In genomic region chr12:67811437-67812361, GRCh38 we compare ENCODE assay signal across 17 cellular contexts.
DNase-seq lines count a peak whose midpoint lies in the region; ATAC-seq and TF ChIP-seq lines count a peak whose summit lies in the region.
"Had no signal": no experiment of that assay in that cellular context is flagged by ENCODE, and none has a peak within 500 bp of the region (broad histone marks: within the 10 kb centered on the region; RNA-seq: fewer than 3 reads in every experiment).

No MANE protein-coding gene starts in this region.

- no peaks in the 10 kb centered on the region for H3K4me1 Mint-ChIP-seq in GM23338

- H3K36me3 ChIP-seq in HCT116 (ENCODE audit: control insufficient read depth in 1 of 2, insufficient read depth in 2 of 2, low read length in 2 of 2) (no peaks in the 10 kb centered on the region), brain microvascular endothelial cell (replicated peaks) (no peaks in the 10 kb centered on the region), left lung (no peaks in the 10 kb centered on the region), GM23338 (ENCODE audit: insufficient read depth) (peaks cover 9% of the 10 kb centered on the region)
- H3K36me3 ChIP-seq: prostate gland, stomach had no signal

- H3K9me3 Mint-ChIP-seq in GM23338: peaks cover 19% of the 10 kb centered on the region

- no peak for TF ChIP-seq POLR2A in HCT116 (IDR thresholded peaks at IDR 0.05; ENCODE audit: borderline replicate concordance, extremely low read depth, insufficient read depth, insufficient read length)

- H3K27ac ChIP-seq in HCT116 (ENCODE audit: low read depth, low read length) (no peak overlapping the region), brain microvascular endothelial cell (peak overlapping the region; percentile 29), left lung (no peak overlapping the region), GM23338 (ENCODE audit: low read depth) (no peak overlapping the region)
- H3K27ac ChIP-seq: prostate gland, stomach had no signal

- no peak for TF ChIP-seq CTCF in HCT116 (IDR thresholded peaks at IDR 0.05 in 2 of 3, conservative IDR thresholded peaks at IDR 0.05 in 1 of 3; ENCODE audit: borderline replicate concordance in 1 of 3, insufficient read depth in 1 of 3, low read depth in 2 of 3, low read length in 2 of 3)
- TF ChIP-seq CTCF in brain microvascular endothelial cell (IDR thresholded peaks at IDR 0.05; ENCODE audit: low read depth, low read length, missing control alignments): no peak
- TF ChIP-seq CTCF in left lung (IDR thresholded peaks at IDR 0.05): no peak
- no peak for TF ChIP-seq CTCF in GM23338 (conservative IDR thresholded peaks at IDR 0.05; ENCODE audit: low read depth in 2 of 2)

- DNase-seq in AG08396 (ENCODE audit: low spot score) (peak; percentile 14), HCT116 (ENCODE audit: low read depth, low spot score) (no peak), brain microvascular endothelial cell (peak; percentile 73), left lung (no peak), NCI-H146 treated with DMSO at 0.1 percent for 48 hours (lab: John Stamatoyannopoulos, UW; ENCODE audit: unreplicated experiment) (no peak), SW 1271 (lab: John Stamatoyannopoulos, UW) (no peak), GM23338 (ENCODE audit: low spot score) (no peak), G401 (ENCODE audit: low spot score) (no peak)
- DNase-seq: aorta; Caco-2; GOT3; NCI-H1417; NCI-H526; stimulated activated CD4-positive, alpha-beta T cell treated with anti-CD3 and anti-CD28 coated beads, Interleukin-4, amount 100 ng/mL, for 4 hours; stomach had no signal

- no peak for TF ChIP-seq RAD21 in HCT116 (IDR thresholded peaks at IDR 0.05; ENCODE audit: low read depth)

- no peak overlapping the region for H3K4me3 Mint-ChIP-seq in GM23338

- H4K20me1 ChIP-seq in HCT116 (ENCODE audit: insufficient read depth) (no peaks in the 10 kb centered on the region), GM23338 (replicated peaks; ENCODE audit: insufficient read depth) (no peaks in the 10 kb centered on the region)

- ATAC-seq in HCT116 (no peak), left lung (peak; percentile 16), GM23338 (no peak)
- ATAC-seq: GM12878 had no signal

- no peak overlapping the region for H3K4me3 ChIP-seq in HCT116 (replicated peaks in 1 of 2; ENCODE audit: low read depth in 1 of 2, low read length in 2 of 2)
- no peak overlapping the region for H3K4me3 ChIP-seq in brain microvascular endothelial cell (ENCODE audit: low read depth, low read length)
- no peak overlapping the region for H3K4me3 ChIP-seq in left lung
- H3K4me3 ChIP-seq in GM23338: no peak overlapping the region
- H3K4me3 ChIP-seq: GM12878, prostate gland, stomach had no signal

- intact Hi-C loops in HCT116 (cut with micrococcal nuclease): no loop called here
- intact Hi-C loops in left lung (cut with DNase I): no loop called here

- H3K79me2 ChIP-seq in HCT116 (ENCODE audit: insufficient read depth, low read length) (no peaks in the 10 kb centered on the region), GM23338 (replicated peaks; ENCODE audit: insufficient read depth) (no peaks in the 10 kb centered on the region)

- BruUV-seq in HCT116 (replicated peaks; lab: Mats Ljungman, UMichigan): no TSS peak

- no peak overlapping the region for H3K4me2 ChIP-seq in HCT116 (ENCODE audit: low read length)
- no peak overlapping the region for H3K4me2 ChIP-seq in GM23338

- peaks cover 8% of the 10 kb centered on the region; the same call in 2 of the 3 replicates for H3K36me3 Mint-ChIP-seq in GM23338 (ENCODE audit: low read depth)

- no peaks in the 10 kb centered on the region for H3K27me3 Mint-ChIP-seq in GM23338 (ENCODE audit: insufficient read depth, low read depth, poor library complexity)

- H3K4me1 ChIP-seq in HCT116 (ENCODE audit: control insufficient read depth in 1 of 2, insufficient read depth in 2 of 2, low read length in 2 of 2) (no peaks in the 10 kb centered on the region), left lung (no peaks in the 10 kb centered on the region), GM23338 (ENCODE audit: insufficient read depth) (no peaks in the 10 kb centered on the region)
- H3K4me1 ChIP-seq: Caco-2, prostate gland had no signal

- H3F3A ChIP-seq in GM23338 (replicated peaks; ENCODE audit: low read depth): no peaks in the 10 kb centered on the region

- H3K9me3 ChIP-seq in HCT116 (ENCODE audit: control insufficient read depth in 1 of 2, insufficient read depth in 1 of 2, low read depth in 1 of 2, low read length in 2 of 2): no peaks in the 10 kb centered on the region; a peak in 2 of 4 replicates
- H3K9me3 ChIP-seq in left lung: peaks cover 0 to 14% of the 10 kb centered on the region in 2 donors
- H3K9me3 ChIP-seq: Caco-2, prostate gland had no signal

- CTCF ChIA-PET in HCT116 (lab: Charles Lee): interaction anchor here (0.7 kb wide), 1 partner anchor 132 kb away, joined by 4 read pairs; no protein-coding TSS in a partner anchor

- H2AFZ ChIP-seq in HCT116 (ENCODE audit: low read depth, low read length, poor library complexity, severe bottlenecking): no peak overlapping the region
- no peak overlapping the region for H2AFZ ChIP-seq in GM23338

- in situ Hi-C loops in brain microvascular endothelial cell (cut with HindIII; ENCODE audit: low pct_ligation_motif_present, low sequenced_read_pairs) (no loop called here), G401 (cut with HindIII; ENCODE audit: low sequenced_read_pairs) (no loop called here)

- no peaks in the 10 kb centered on the region for H3K9me2 ChIP-seq in HCT116 (ENCODE audit: insufficient read depth)
- H3K9me2 ChIP-seq in GM23338 (ENCODE audit: insufficient read depth): no peaks in the 10 kb centered on the region

- no peaks in the 10 kb centered on the region for H3K27me3 ChIP-seq in HCT116 (ENCODE audit: insufficient read depth, low read length)
- H3K27me3 ChIP-seq in brain microvascular endothelial cell (replicated peaks): no peaks in the 10 kb centered on the region
- H3K27me3 ChIP-seq in left lung: no peaks in the 10 kb centered on the region
- no peaks in the 10 kb centered on the region for H3K27me3 ChIP-seq in GM23338 (ENCODE audit: insufficient read depth)
- H3K27me3 ChIP-seq: stomach had no signal

- no peak overlapping the region for H3K27ac Mint-ChIP-seq in GM23338

- no peak overlapping the region for H3K9ac ChIP-seq in HCT116 (ENCODE audit: low read length)

- RAD21 ChIA-PET in HCT116 (lab: Charles Lee; ENCODE audit: low non-redundant PET in 1 of 2, low total read pairs in 2 of 2, uncharacterized antibody in 2 of 2, unreplicated experiment in 2 of 2): no interaction called here

- POLR2A ChIA-PET in HCT116 (lab: Charles Lee): no interaction called here

TF ChIP-seq in HCT116, 20 proteins besides CTCF, POLR2A, EP300 and RAD21:
- TF ChIP-seq CEBPB (IDR thresholded peaks at IDR 0.05; ENCODE audit: low read depth) (peak; percentile 31; the same call in 1 of the 2 replicates), SRF (IDR thresholded peaks at IDR 0.05; ENCODE audit: low read depth) (no peak), FOSL1 (IDR thresholded peaks at IDR 0.05; ENCODE audit: low read depth) (no peak), EGR1 (IDR thresholded peaks at IDR 0.05; ENCODE audit: low read depth) (no peak), YY1 (IDR thresholded peaks at IDR 0.05; ENCODE audit: extremely low read depth, insufficient replicate concordance, low read depth, low read length) (no peak), ZNF274 (IDR thresholded peaks at IDR 0.05; ENCODE audit: low read depth, low read length) (no peak), ATF3 (IDR thresholded peaks at IDR 0.05) (no peak)

Comparison
In these comparisons a context has a peak if more than half of its experiments do, and no peak if none do; other contexts are left out.
1. DNase-seq: peak in AG08396 (single experiment) and brain microvascular endothelial cell (single experiment); none in HCT116 (single experiment), left lung (0 of 2), NCI-H146 treated with DMSO at 0.1 percent for 48 hours (single experiment), SW 1271 (0 of 2), GM23338 (single experiment) and G401 (single experiment).